In the genomic region with DNA sequence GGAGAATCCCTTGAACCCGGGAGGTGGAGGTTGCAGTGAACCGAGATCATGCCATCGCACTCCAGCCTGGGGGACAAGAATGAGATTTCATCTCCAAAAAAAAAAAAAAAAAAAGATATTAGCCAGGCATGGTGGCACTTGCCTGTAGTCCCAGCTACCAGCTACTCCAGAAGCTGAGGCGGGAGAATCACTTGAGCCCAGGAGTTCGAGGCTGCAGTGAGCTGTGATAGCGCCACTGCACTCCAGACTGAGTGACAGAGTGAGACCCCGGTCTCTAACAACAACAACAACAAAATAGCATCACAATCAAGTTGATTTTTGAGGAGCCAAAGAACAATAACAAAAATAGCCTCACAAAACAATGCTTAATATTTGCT, we compare ENCODE assay signal across 1 cellular context.
TF ChIP-seq lines count a peak whose summit lies in the region.

No MANE protein-coding gene starts in this region.

TF ChIP-seq in IMR-90, 13 proteins besides CTCF, POLR2A, EP300 and RAD21:
- TF ChIP-seq BHLHE40 (IDR thresholded peaks at IDR 0.05; ENCODE audit: low read depth, low read length) (no peak), SMC3 (IDR thresholded peaks at IDR 0.05; ENCODE audit: low read depth, low read length) (no peak), MAFK (IDR thresholded peaks at IDR 0.05; ENCODE audit: low read depth, low read length) (no peak), FOS (IDR thresholded peaks at IDR 0.05; ENCODE audit: low read depth, low read length) (no peak), RCOR1 (IDR thresholded peaks at IDR 0.05; ENCODE audit: insufficient replicate concordance, low read length) (no peak), CHD1 (IDR thresholded peaks at IDR 0.05; ENCODE audit: low read depth, low read length) (no peak), MXI1 (IDR thresholded peaks at IDR 0.05; ENCODE audit: borderline replicate concordance, low read depth, low read length) (no peak), MAZ (IDR thresholded peaks at IDR 0.05; ENCODE audit: borderline replicate concordance, low read depth, low read length) (no peak), CEBPB (IDR thresholded peaks at IDR 0.05; ENCODE audit: low read depth, low read length) (no peak), NFE2L2 (IDR thresholded peaks at IDR 0.05; ENCODE audit: low read depth, low read length) (no peak), ELK1 (IDR thresholded peaks at IDR 0.05; ENCODE audit: borderline replicate concordance, low read depth, low read length) (no peak), RFX5 (IDR thresholded peaks at IDR 0.05; ENCODE audit: low read depth, low read length) (no peak)
- TF ChIP-seq, protein P1, sequence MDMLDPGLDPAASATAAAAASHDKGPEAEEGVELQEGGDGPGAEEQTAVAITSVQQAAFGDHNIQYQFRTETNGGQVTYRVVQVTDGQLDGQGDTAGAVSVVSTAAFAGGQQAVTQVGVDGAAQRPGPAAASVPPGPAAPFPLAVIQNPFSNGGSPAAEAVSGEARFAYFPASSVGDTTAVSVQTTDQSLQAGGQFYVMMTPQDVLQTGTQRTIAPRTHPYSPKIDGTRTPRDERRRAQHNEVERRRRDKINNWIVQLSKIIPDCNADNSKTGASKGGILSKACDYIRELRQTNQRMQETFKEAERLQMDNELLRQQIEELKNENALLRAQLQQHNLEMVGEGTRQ (IDR thresholded peaks at IDR 0.05; ENCODE audit: low read depth, low read length) = no peak
